Comparison of ENCODE assay signal across 1 cellular context in the genomic region with DNA sequence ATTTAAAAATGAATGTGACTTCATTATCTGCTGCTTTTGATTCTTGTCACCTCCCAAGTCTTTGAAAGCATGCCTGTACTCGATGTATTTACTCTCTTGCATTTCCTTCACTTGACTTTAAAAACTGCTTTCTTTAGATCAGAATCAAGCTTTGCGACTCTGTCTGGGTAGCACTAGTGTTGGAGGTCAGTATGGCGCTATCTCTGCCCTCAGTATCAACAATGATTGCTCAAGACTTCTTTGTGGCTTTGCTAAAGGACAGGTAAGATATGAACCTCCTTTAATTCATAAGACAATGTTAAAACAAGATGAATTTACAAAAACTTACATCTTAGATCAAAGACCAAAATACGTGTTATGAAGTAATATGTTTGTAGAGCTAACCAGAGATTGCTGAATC.
TF ChIP-seq lines count a peak whose summit lies in the region.

No MANE protein-coding gene starts in this region.

TF ChIP-seq in GM12878, 131 proteins besides CTCF, POLR2A, EP300 and RAD21:
- no peak for TF ChIP-seq HDAC6 (IDR thresholded peaks at IDR 0.05; ENCODE audit: unreplicated experiment)
- TF ChIP-seq TBL1XR1 (IDR thresholded peaks at IDR 0.05; ENCODE audit: low read depth, low read length) = no peak
- no peak for TF ChIP-seq NR2F1 (conservative IDR thresholded peaks at IDR 0.05)
- TF ChIP-seq, protein P1, sequence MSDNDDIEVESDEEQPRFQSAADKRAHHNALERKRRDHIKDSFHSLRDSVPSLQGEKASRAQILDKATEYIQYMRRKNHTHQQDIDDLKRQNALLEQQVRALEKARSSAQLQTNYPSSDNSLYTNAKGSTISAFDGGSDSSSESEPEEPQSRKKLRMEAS (IDR thresholded peaks at IDR 0.05; ENCODE audit: low read depth, low read length) = no peak
- no peak for TF ChIP-seq NR2C2 (IDR thresholded peaks at IDR 0.05; ENCODE audit: borderline replicate concordance, control insufficient read depth, insufficient read length, low read depth)
- TF ChIP-seq NRF1 (conservative IDR thresholded peaks at IDR 0.05; ENCODE audit: low read depth, low read length) = no peak
- TF ChIP-seq ATF7 (IDR thresholded peaks at IDR 0.05; ENCODE audit: low read depth) = no peak
- no peak for TF ChIP-seq CREM (IDR thresholded peaks at IDR 0.05; ENCODE audit: low read depth)
- TF ChIP-seq MTA3 (IDR thresholded peaks at IDR 0.05; ENCODE audit: borderline replicate concordance, low read length) = no peak
- no peak for TF ChIP-seq SMAD1 (IDR thresholded peaks at IDR 0.05; ENCODE audit: low read depth, partially characterized antibody)
- no peak for TF ChIP-seq BMI1 (IDR thresholded peaks at IDR 0.05; ENCODE audit: borderline replicate concordance)
- TF ChIP-seq, protein P2, sequence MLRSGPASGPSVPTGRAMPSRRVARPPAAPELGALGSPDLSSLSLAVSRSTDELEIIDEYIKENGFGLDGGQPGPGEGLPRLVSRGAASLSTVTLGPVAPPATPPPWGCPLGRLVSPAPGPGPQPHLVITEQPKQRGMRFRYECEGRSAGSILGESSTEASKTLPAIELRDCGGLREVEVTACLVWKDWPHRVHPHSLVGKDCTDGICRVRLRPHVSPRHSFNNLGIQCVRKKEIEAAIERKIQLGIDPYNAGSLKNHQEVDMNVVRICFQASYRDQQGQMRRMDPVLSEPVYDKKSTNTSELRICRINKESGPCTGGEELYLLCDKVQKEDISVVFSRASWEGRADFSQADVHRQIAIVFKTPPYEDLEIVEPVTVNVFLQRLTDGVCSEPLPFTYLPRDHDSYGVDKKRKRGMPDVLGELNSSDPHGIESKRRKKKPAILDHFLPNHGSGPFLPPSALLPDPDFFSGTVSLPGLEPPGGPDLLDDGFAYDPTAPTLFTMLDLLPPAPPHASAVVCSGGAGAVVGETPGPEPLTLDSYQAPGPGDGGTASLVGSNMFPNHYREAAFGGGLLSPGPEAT (IDR thresholded peaks at IDR 0.05; ENCODE audit: low read depth) = no peak
- TF ChIP-seq NR2C1 (IDR thresholded peaks at IDR 0.05) = no peak
- no peak for TF ChIP-seq POLR2AphosphoS5 (IDR thresholded peaks at IDR 0.05; ENCODE audit: low read length)
- TF ChIP-seq IRF4 (IDR thresholded peaks at IDR 0.05; ENCODE audit: low read depth, low read length) = no peak
TF ChIP-seq in GM12878: peak in this region for 0.
